In the genomic region with DNA sequence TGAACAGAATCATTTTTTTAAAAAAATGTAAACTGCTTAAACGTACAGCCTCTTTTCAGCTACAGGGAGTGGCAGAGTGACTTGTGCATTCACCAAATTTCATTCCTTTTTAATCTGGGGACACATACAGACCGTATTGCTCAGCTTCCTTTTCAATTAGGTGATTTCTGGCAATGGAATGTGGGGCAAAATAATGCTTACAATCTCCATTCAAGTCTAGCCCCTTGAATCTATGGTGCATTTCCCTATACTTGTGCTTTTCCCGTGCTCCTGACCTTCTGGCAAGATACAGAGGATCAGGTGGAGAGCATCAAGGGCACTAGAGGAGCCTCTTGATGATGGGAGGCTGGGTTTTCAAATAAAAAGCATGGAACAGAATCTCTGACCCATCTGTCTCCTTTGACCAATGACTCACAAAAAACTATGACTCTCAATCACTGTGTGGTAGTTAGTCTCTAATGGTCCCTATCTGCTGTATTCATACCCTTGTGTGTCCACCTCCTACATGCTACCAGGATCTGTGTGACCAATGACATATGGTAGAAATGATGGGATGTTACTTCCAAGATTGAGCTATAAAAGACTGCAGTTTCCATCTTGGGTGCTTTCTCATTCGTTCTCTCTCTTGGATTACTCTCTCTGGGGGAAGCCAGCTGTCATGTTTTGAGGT, we compare ENCODE assay signal across 16 cellular contexts.
DNase-seq lines count a peak whose midpoint lies in the region; ATAC-seq and TF ChIP-seq lines count a peak whose summit lies in the region.
"Had no signal": no experiment of that assay in that cellular context is flagged by ENCODE, and none has a peak within 500 bp of the region (broad histone marks: within the 10 kb centered on the region; RNA-seq: fewer than 3 reads in every experiment).

No MANE protein-coding gene starts in this region.

- no peaks in the 10 kb centered on the region for H3K36me3 Mint-ChIP-seq in activated naive CD8-positive, alpha-beta T cell treated with anti-CD3 and anti-CD28 coated beads, Interleukin-2, amount 50 U/mL, for 24 hours (ENCODE audit: low read depth)

- H3K27me3 Mint-ChIP-seq in activated naive CD8-positive, alpha-beta T cell treated with anti-CD3 and anti-CD28 coated beads, Interleukin-2, amount 50 U/mL, for 24 hours = no peaks in the 10 kb centered on the region
- H3K27me3 Mint-ChIP-seq: activated naive CD4-positive, alpha-beta T cell treated with anti-CD3 and anti-CD28 coated beads, Interleukin-2, amount 10 ng/mL, durations not matched to agents 7 days and 5 days; dendritic cell treated with granulocyte-macrophage colony-stimulating factor and Interleukin-4, amounts not matched to agents 40 ng/mL and 50 ng/mL, for 4 days had no signal

- H3K27ac Mint-ChIP-seq in activated naive CD8-positive, alpha-beta T cell treated with anti-CD3 and anti-CD28 coated beads, Interleukin-2, amount 50 U/mL, for 24 hours = no peak overlapping the region
- H3K27ac Mint-ChIP-seq: activated naive CD4-positive, alpha-beta T cell treated with anti-CD3 and anti-CD28 coated beads, Interleukin-2, amount 10 ng/mL, durations not matched to agents 7 days and 5 days; dendritic cell treated with granulocyte-macrophage colony-stimulating factor and Interleukin-4, amounts not matched to agents 40 ng/mL and 50 ng/mL, for 4 days; T-helper 2 cell treated with Interferon-gamma antibody and Interleukin-4, amounts not matched to agents 5 μg/mL and 100 μg/mL, for 36 hours had no signal

- intact Hi-C loops in mucosa of descending colon (cut with DNase I, micrococcal nuclease) = no loop called here

- no peaks in the 10 kb centered on the region for H3K4me1 ChIP-seq in mucosa of descending colon (ENCODE audit: low read depth)

- peaks cover 11% of the 10 kb centered on the region for H3K9me3 Mint-ChIP-seq in activated naive CD8-positive, alpha-beta T cell treated with anti-CD3 and anti-CD28 coated beads, Interleukin-2, amount 50 U/mL, for 24 hours
- H3K9me3 Mint-ChIP-seq: dendritic cell treated with granulocyte-macrophage colony-stimulating factor and Interleukin-4, amounts not matched to agents 40 ng/mL and 50 ng/mL, for 4 days; T-helper 2 cell treated with Interferon-gamma antibody and Interleukin-4, amounts not matched to agents 5 μg/mL and 100 μg/mL, for 36 hours had no signal

- peaks cover 2% of the 10 kb centered on the region for H3K4me1 Mint-ChIP-seq in activated naive CD8-positive, alpha-beta T cell treated with anti-CD3 and anti-CD28 coated beads, Interleukin-2, amount 50 U/mL, for 24 hours

- peak; percentile 89 for ATAC-seq in SK-N-SH treated with all-trans-retinoic acid at 6 μM for 48 hours
- no peak for ATAC-seq in activated naive CD8-positive, alpha-beta T cell treated with anti-CD3 and anti-CD28 coated beads, Interleukin-2, amount 50 U/mL, for 24 hours
- ATAC-seq in mucosa of descending colon = no peak
- ATAC-seq: heart right ventricle, right cardiac atrium had no signal

- DNase-seq in NCI-H82 (lab: John Stamatoyannopoulos, UW) (peak; percentile 12), NCI-H82 treated with DMSO at 0.1 percent for 48 hours (lab: John Stamatoyannopoulos, UW; ENCODE audit: unreplicated experiment) (no peak), fibroblast of the aortic adventitia (ENCODE audit: low read depth) (peak; percentile 75), mucosa of descending colon (no peak), 8988T (no peak), NCI-H187 (lab: John Stamatoyannopoulos, UW) (no peak)
- DNase-seq in activated naive CD8-positive, alpha-beta T cell treated with anti-CD3 and anti-CD28 coated beads, Interleukin-2, amount 50 U/mL, for 24 hours = no peak
- DNase-seq: activated CD4-positive, alpha-beta T cell treated with anti-CD3 and anti-CD28 coated beads, Interleukin-2, amount 50 U/mL, for 48 hours; activated naive CD4-positive, alpha-beta T cell treated with anti-CD3 and anti-CD28 coated beads, Interleukin-2, amount 10 ng/mL, durations not matched to agents 7 days and 5 days; heart right ventricle; NCI-H1105 treated with DMSO at 0.1 percent for 48 hours; right cardiac atrium had no signal

- TF ChIP-seq CTCF in fibroblast of the aortic adventitia (IDR thresholded peaks at IDR 0.05; ENCODE audit: insufficient read depth, low read length) (no peak), mucosa of descending colon (IDR thresholded peaks at IDR 0.05) (no peak)

- no peaks in the 10 kb centered on the region for H3K36me3 ChIP-seq in mucosa of descending colon (ENCODE audit: low read depth)
- H3K36me3 ChIP-seq: heart right ventricle, thoracic aorta had no signal

- H3K4me3 ChIP-seq in fibroblast of the aortic adventitia (ENCODE audit: low read depth, low read length) = no peak overlapping the region
- H3K4me3 ChIP-seq in mucosa of descending colon = no peak overlapping the region
- H3K4me3 ChIP-seq: heart right ventricle, thoracic aorta had no signal

- H3K4me3 Mint-ChIP-seq in activated naive CD8-positive, alpha-beta T cell treated with anti-CD3 and anti-CD28 coated beads, Interleukin-2, amount 50 U/mL, for 24 hours = no peak overlapping the region
- H3K4me3 Mint-ChIP-seq: activated naive CD4-positive, alpha-beta T cell treated with anti-CD3 and anti-CD28 coated beads, Interleukin-2, amount 10 ng/mL, durations not matched to agents 7 days and 5 days; dendritic cell treated with granulocyte-macrophage colony-stimulating factor and Interleukin-4, amounts not matched to agents 40 ng/mL and 50 ng/mL, for 4 days; T-helper 2 cell treated with Interferon-gamma antibody and Interleukin-4, amounts not matched to agents 5 μg/mL and 100 μg/mL, for 36 hours had no signal

- no peaks in the 10 kb centered on the region for H3K9me3 ChIP-seq in mucosa of descending colon
- H3K9me3 ChIP-seq: heart right ventricle, thoracic aorta had no signal

TF ChIP-seq in SK-N-SH treated with all-trans-retinoic acid at 6 μM for 48 hours, 23 proteins besides CTCF, POLR2A, EP300 and RAD21:
- TF ChIP-seq OSR1 (CRISPR knock-in tag; IDR thresholded peaks at IDR 0.05) (no peak), ISL1 (CRISPR knock-in tag; IDR thresholded peaks at IDR 0.05) (no peak), BACH2 (CRISPR knock-in tag; IDR thresholded peaks at IDR 0.05; ENCODE audit: borderline replicate concordance) (no peak), ZNF70 (CRISPR knock-in tag; IDR thresholded peaks at IDR 0.05) (no peak), SNAI2 (CRISPR knock-in tag; IDR thresholded peaks at IDR 0.05) (no peak)
- TF ChIP-seq, protein P1, sequence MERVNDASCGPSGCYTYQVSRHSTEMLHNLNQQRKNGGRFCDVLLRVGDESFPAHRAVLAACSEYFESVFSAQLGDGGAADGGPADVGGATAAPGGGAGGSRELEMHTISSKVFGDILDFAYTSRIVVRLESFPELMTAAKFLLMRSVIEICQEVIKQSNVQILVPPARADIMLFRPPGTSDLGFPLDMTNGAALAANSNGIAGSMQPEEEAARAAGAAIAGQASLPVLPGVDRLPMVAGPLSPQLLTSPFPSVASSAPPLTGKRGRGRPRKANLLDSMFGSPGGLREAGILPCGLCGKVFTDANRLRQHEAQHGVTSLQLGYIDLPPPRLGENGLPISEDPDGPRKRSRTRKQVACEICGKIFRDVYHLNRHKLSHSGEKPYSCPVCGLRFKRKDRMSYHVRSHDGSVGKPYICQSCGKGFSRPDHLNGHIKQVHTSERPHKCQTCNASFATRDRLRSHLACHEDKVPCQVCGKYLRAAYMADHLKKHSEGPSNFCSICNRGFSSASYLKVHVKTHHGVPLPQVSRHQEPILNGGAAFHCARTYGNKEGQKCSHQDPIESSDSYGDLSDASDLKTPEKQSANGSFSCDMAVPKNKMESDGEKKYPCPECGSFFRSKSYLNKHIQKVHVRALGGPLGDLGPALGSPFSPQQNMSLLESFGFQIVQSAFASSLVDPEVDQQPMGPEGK (CRISPR knock-in tag; IDR thresholded peaks at IDR 0.05; ENCODE audit: borderline replicate concordance) = no peak
- TF ChIP-seq, protein P2, sequence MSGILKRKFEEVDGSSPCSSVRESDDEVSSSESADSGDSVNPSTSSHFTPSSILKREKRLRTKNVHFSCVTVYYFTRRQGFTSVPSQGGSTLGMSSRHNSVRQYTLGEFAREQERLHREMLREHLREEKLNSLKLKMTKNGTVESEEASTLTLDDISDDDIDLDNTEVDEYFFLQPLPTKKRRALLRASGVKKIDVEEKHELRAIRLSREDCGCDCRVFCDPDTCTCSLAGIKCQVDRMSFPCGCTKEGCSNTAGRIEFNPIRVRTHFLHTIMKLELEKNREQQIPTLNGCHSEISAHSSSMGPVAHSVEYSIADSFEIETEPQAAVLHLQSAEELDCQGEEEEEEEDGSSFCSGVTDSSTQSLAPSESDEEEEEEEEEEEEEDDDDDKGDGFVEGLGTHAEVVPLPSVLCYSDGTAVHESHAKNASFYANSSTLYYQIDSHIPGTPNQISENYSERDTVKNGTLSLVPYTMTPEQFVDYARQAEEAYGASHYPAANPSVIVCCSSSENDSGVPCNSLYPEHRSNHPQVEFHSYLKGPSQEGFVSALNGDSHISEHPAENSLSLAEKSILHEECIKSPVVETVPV (CRISPR knock-in tag; IDR thresholded peaks at IDR 0.05) = no peak

Comparison
In these comparisons a context has a peak if more than half of its experiments do, and no peak if none do; other contexts are left out.
1. DNase-seq: peak in NCI-H82 (single experiment) and fibroblast of the aortic adventitia (single experiment); none in NCI-H82 treated with DMSO at 0.1 percent for 48 hours (single experiment), activated naive CD8-positive, alpha-beta T cell treated with anti-CD3 and anti-CD28 coated beads, Interleukin-2, amount 50 U/mL, for 24 hours (single experiment), mucosa of descending colon (0 of 3), 8988T (single experiment) and NCI-H187 (0 of 2).